Comparison of ENCODE assay signal across 8 cellular contexts in genomic region chr1:230979389-230979716, GRCh38. TPM values are rescaled to one million over a fixed set of nuclear protein-coding genes. Genes with fewer than 3 reads are reported as not detected.
DNase-seq lines count a peak whose midpoint lies in the region; FAIRE-seq and TF ChIP-seq lines count a peak whose summit lies in the region.

No MANE protein-coding gene starts in this region.

- FAIRE-seq in RCC 7860 (lab: Jason Lieb, UNC) (no peak), urothelium cell line (lab: Jason Lieb, UNC) (no peak)

- H3K27ac Mint-ChIP-seq in nephron progenitor cell: peak overlapping the region; percentile 79

- no peak for TF ChIP-seq CTCF in nephron progenitor cell (IDR thresholded peaks at IDR 0.05)

- H3K4me3 Mint-ChIP-seq in nephron progenitor cell: no peak overlapping the region

- H3K36me3 ChIP-seq in BLaER1: peaks cover 21% of the 10 kb centered on the region
- peaks cover 29% of the 10 kb centered on the region for H3K36me3 ChIP-seq in MG63
- H3K36me3 ChIP-seq in effector memory CD4-positive, alpha-beta T cell (ENCODE audit: control insufficient read depth, insufficient read depth, low read length): peaks cover 3% of the 10 kb centered on the region

- no peaks in the 10 kb centered on the region for H3K9me3 Mint-ChIP-seq in nephron progenitor cell

- peaks cover 19% of the 10 kb centered on the region for H3K4me1 Mint-ChIP-seq in nephron progenitor cell

- no peaks in the 10 kb centered on the region for H3K27me3 ChIP-seq in BLaER1
- H3K27me3 ChIP-seq in MG63: no peaks in the 10 kb centered on the region
- no peaks in the 10 kb centered on the region for H3K27me3 ChIP-seq in effector memory CD4-positive, alpha-beta T cell (replicated peaks; ENCODE audit: control insufficient read depth, insufficient read depth, low read length, poor library complexity, severe bottlenecking)

- H3K9ac ChIP-seq in BLaER1: peak overlapping the region; percentile 78

- H3K4me1 ChIP-seq in BLaER1: peaks cover 41% of the 10 kb centered on the region
- H3K4me1 ChIP-seq in effector memory CD4-positive, alpha-beta T cell (ENCODE audit: control insufficient read depth, insufficient read depth, low read length, poor library complexity, severe bottlenecking): peaks cover 36% of the 10 kb centered on the region

- H4K20me1 ChIP-seq in BLaER1: no peaks in the 10 kb centered on the region

- peak overlapping the region; percentile 59 for H3K27ac ChIP-seq in BLaER1
- H3K27ac ChIP-seq in effector memory CD4-positive, alpha-beta T cell (ENCODE audit: insufficient read depth, low read length, poor library complexity, severe bottlenecking): peak overlapping the region; percentile 69

- peak overlapping the region; percentile 94 for H3K4me2 ChIP-seq in BLaER1

- H3K4me3 ChIP-seq in BLaER1 (peak overlapping the region; percentile 87), MG63 (peak overlapping the region; percentile 81)
- H3K4me3 ChIP-seq in effector memory CD4-positive, alpha-beta T cell (ENCODE audit: insufficient read depth, low read depth, low read length, poor library complexity, severe bottlenecking): peak overlapping the region; percentile 73

- no peaks in the 10 kb centered on the region for H3K9me3 ChIP-seq in BLaER1
- H3K9me3 ChIP-seq in MG63: no peaks in the 10 kb centered on the region
- no peaks in the 10 kb centered on the region for H3K9me3 ChIP-seq in effector memory CD4-positive, alpha-beta T cell (ENCODE audit: control insufficient read depth, low read length)

- H3K27me3 Mint-ChIP-seq in nephron progenitor cell (ENCODE audit: low read depth, poor library complexity): peaks cover 4% of the 10 kb centered on the region

- DNase-seq in MG63 (no peak), nephron progenitor cell (no peak), RCC 7860 (ENCODE audit: low spot score) (no peak), T1000 (lab: John Stamatoyannopoulos, UW) (no peak), globus pallidus (ENCODE audit: low spot score) (no peak), urothelium cell line (ENCODE audit: low spot score) (no peak)
- DNase-seq in effector memory CD4-positive, alpha-beta T cell: no peak

- H3K36me3 Mint-ChIP-seq in nephron progenitor cell (ENCODE audit: low read depth): no peaks in the 10 kb centered on the region

RNA-seq across cellular contexts. Expression of gene ARV1, which starts 0.5 kb away (rescaled TPM):
- 4.3 and 8.1 TPM in 2 replicates for total RNA-seq in MG63 (2014; rRNA removed; shearing (Covaris generic); ENCODE audit: low replicate concordance)

RNA-seq across cellular contexts. Expression of gene TTC13, which starts 0.7 kb away (rescaled TPM):
- 25.1 and 33.0 TPM in 2 replicates for total RNA-seq in MG63 (2014; rRNA removed; shearing (Covaris generic); ENCODE audit: low replicate concordance)
